ENCODE assay signal across 1 cellular context in genomic region chr4:27126895-27127294, GRCh38.
TF ChIP-seq lines count a peak whose summit lies in the region.

No MANE protein-coding gene starts in this region.

TF ChIP-seq in HCT116, 20 proteins besides CTCF, POLR2A, EP300 and RAD21 (continued from another document):
- TF ChIP-seq SRF (IDR thresholded peaks at IDR 0.05; ENCODE audit: low read depth) = 0 out of 2 replicates have a peak, but pooled peaks have one; percentile 21
